ENCODE assay signal across 20 cellular contexts in genomic region chr2:134148172-134148571, GRCh38.
"Had no signal": no experiment of that assay in that cellular context is flagged by ENCODE, and none has a peak within 500 bp of the region (broad histone marks: within the 10 kb centered on the region; RNA-seq: fewer than 3 reads in every experiment).

No MANE protein-coding gene starts in this region.

- H3K27ac Mint-ChIP-seq: activated CD8-positive, alpha-beta T cell treated with anti-CD3 and anti-CD28 coated beads for 36 hours; activated naive CD8-positive, alpha-beta T cell treated with anti-CD3 and anti-CD28 coated beads, Interleukin-2, amount 10 ng/mL, durations not matched to agents 7 days and 5 days; progenitor cell of endocrine pancreas; type B pancreatic cell had no signal

- H3K4me3 ChIP-seq: heart left ventricle, right atrium auricular region, skin epidermis had no signal

- DNase-seq: activated CD4-positive, alpha-beta T cell treated with anti-CD3 and anti-CD28 coated beads for 4 hours; activated CD8-positive, alpha-beta T cell treated with anti-CD3 and anti-CD28 coated beads for 36 hours; activated gamma-delta T cell treated with Interleukin-2 at 50 U/mL for 16 hours; activated naive CD8-positive, alpha-beta T cell treated with anti-CD3 and anti-CD28 coated beads, Interleukin-2, amount 10 ng/mL, durations not matched to agents 7 days and 5 days; activated T-cell treated with anti-CD3 and anti-CD28 coated beads, Interleukin-2, amount 50 U/mL, for 48 hours; anterior cingulate cortex; brain microvascular endothelial cell; cortex of kidney; effector CD8-positive, alpha-beta T cell; foreskin melanocyte; heart left ventricle; immature natural killer cell; stimulated activated CD4-positive, alpha-beta T cell treated with anti-CD3 and anti-CD28 coated beads, Interleukin-15, amount 100 ng/mL, for 24 hours; stimulated activated CD4-positive, alpha-beta T cell treated with anti-CD3 and anti-CD28 coated beads, Interleukin-4, amount 100 ng/mL, for 24 hours; stimulated activated naive CD8-positive, alpha-beta T cell treated with anti-CD3 and anti-CD28 coated beads, Interleukin-15, amount 100 ng/mL, for 72 hours had no signal

- H3K27ac ChIP-seq: brain microvascular endothelial cell, heart left ventricle, VCaP had no signal

- H3K9me3 Mint-ChIP-seq: activated CD8-positive, alpha-beta T cell treated with anti-CD3 and anti-CD28 coated beads for 36 hours; activated naive CD8-positive, alpha-beta T cell treated with anti-CD3 and anti-CD28 coated beads, Interleukin-2, amount 10 ng/mL, durations not matched to agents 7 days and 5 days; immature natural killer cell had no signal

- H3K27me3 Mint-ChIP-seq: activated CD8-positive, alpha-beta T cell treated with anti-CD3 and anti-CD28 coated beads for 36 hours; activated naive CD8-positive, alpha-beta T cell treated with anti-CD3 and anti-CD28 coated beads, Interleukin-2, amount 10 ng/mL, durations not matched to agents 7 days and 5 days; progenitor cell of endocrine pancreas; stimulated activated naive CD8-positive, alpha-beta T cell treated with anti-CD3 and anti-CD28 coated beads, Interleukin-15, amount 100 ng/mL, for 72 hours; type B pancreatic cell had no signal

- H3K4me3 Mint-ChIP-seq: activated CD8-positive, alpha-beta T cell treated with anti-CD3 and anti-CD28 coated beads for 36 hours; activated naive CD8-positive, alpha-beta T cell treated with anti-CD3 and anti-CD28 coated beads, Interleukin-2, amount 10 ng/mL, durations not matched to agents 7 days and 5 days; immature natural killer cell; stimulated activated naive CD8-positive, alpha-beta T cell treated with anti-CD3 and anti-CD28 coated beads, Interleukin-15, amount 100 ng/mL, for 72 hours; type B pancreatic cell had no signal

- H3K9me3 ChIP-seq: heart left ventricle, right atrium auricular region had no signal

- H3K27me3 ChIP-seq: brain microvascular endothelial cell, heart left ventricle, right atrium auricular region had no signal

- H3K36me3 ChIP-seq: brain microvascular endothelial cell, right atrium auricular region had no signal

- ATAC-seq: activated CD8-positive, alpha-beta T cell treated with anti-CD3 and anti-CD28 coated beads for 36 hours; heart left ventricle; stimulated activated naive CD8-positive, alpha-beta T cell treated with anti-CD3 and anti-CD28 coated beads, Interleukin-15, amount 100 ng/mL, for 72 hours had no signal
